1 cellular context compared by ENCODE assay signal in genomic region chr1:12586171-12586942, GRCh38.
A peak's percentile ranks its signal among the peaks of the same experiment; 100 is the strongest.
TF ChIP-seq lines count a peak whose summit lies in the region.

No MANE protein-coding gene starts in this region.

TF ChIP-seq in HepG2, 621 proteins besides CTCF, POLR2A, EP300 and RAD21:
- TF ChIP-seq ZFP36 (IDR thresholded peaks at IDR 0.05; ENCODE audit: borderline replicate concordance, low read depth, low read length, partially characterized antibody) (peak; percentile 39), ZNF414 (CRISPR knock-in tag; IDR thresholded peaks at IDR 0.05) (no peak), ZMYM3 (CRISPR knock-in tag; IDR thresholded peaks at IDR 0.05) (0 out of 2 replicates have a peak, but pooled peaks have one; percentile 3), SYNCRIP (IDR thresholded peaks at IDR 0.05; ENCODE audit: insufficient read depth, low read depth, low read length) (no peak), ZNF768 (CRISPR knock-in tag; IDR thresholded peaks at IDR 0.05) (peak; percentile 94)
